ENCODE assay signal across 1 cellular context in genomic region chr14:105090493-105091334, GRCh38.
TF ChIP-seq lines count a peak whose summit lies in the region.

No MANE protein-coding gene starts in this region.

TF ChIP-seq in HepG2, 621 proteins besides CTCF, POLR2A, EP300 and RAD21 (continued from another document):
- TF ChIP-seq ZFP91 (CRISPR knock-in tag; IDR thresholded peaks at IDR 0.05; ENCODE audit: borderline replicate concordance) = 0 out of 2 replicates have a peak, but pooled peaks have one; percentile 46
- 0 out of 2 replicates have a peak, but pooled peaks have one; percentile 8 for TF ChIP-seq MXD1 (CRISPR knock-in tag; IDR thresholded peaks at IDR 0.05)
- TF ChIP-seq ZNF264 (CRISPR knock-in tag; IDR thresholded peaks at IDR 0.05) = no peak
- 0 out of 2 replicates have a peak, but pooled peaks have one; percentile 24 for TF ChIP-seq HOXA3 (CRISPR knock-in tag; IDR thresholded peaks at IDR 0.05)
- TF ChIP-seq ARID2 (CRISPR knock-in tag; IDR thresholded peaks at IDR 0.05; ENCODE audit: borderline replicate concordance) = no peak
- no peak for TF ChIP-seq ZNF710 (CRISPR knock-in tag; IDR thresholded peaks at IDR 0.05; ENCODE audit: borderline replicate concordance)
- TF ChIP-seq GABPA (IDR thresholded peaks at IDR 0.05; ENCODE audit: low read depth, low read length) = no peak
- no peak for TF ChIP-seq GABPA (CRISPR knock-in tag; IDR thresholded peaks at IDR 0.05; ENCODE audit: low read depth)
- TF ChIP-seq FOXK1 (CRISPR knock-in tag; IDR thresholded peaks at IDR 0.05; ENCODE audit: borderline replicate concordance, low read depth) = peak; percentile 24; the same call in 1 of the 2 replicates
- TF ChIP-seq XRCC5 (optimal IDR thresholded peaks at IDR 0.05; ENCODE audit: low read length) = peak; percentile 91
- no peak for TF ChIP-seq HHEX (CRISPR knock-in tag; IDR thresholded peaks at IDR 0.05)
- TF ChIP-seq ATF5 (CRISPR knock-in tag; IDR thresholded peaks at IDR 0.05; ENCODE audit: low read depth) = no peak
- TF ChIP-seq KDM2A (CRISPR knock-in tag; IDR thresholded peaks at IDR 0.05; ENCODE audit: borderline replicate concordance, low read depth) = peak; percentile 31
- 0 out of 2 replicates have a peak, but pooled peaks have one; percentile 7 for TF ChIP-seq UBTF (CRISPR knock-in tag; IDR thresholded peaks at IDR 0.05)
- no peak for TF ChIP-seq ZNF256 (CRISPR knock-in tag; conservative IDR thresholded peaks at IDR 0.05)
- TF ChIP-seq HNRNPLL (IDR thresholded peaks at IDR 0.05; ENCODE audit: low read depth, low read length, poor library complexity, severe bottlenecking) = peak; percentile 17
- no peak for TF ChIP-seq SRSF9 (IDR thresholded peaks at IDR 0.05; ENCODE audit: borderline replicate concordance, insufficient read depth, low read depth, low read length, poor library complexity, severe bottlenecking)
- TF ChIP-seq CENPBD1 (CRISPR knock-in tag; IDR thresholded peaks at IDR 0.05; ENCODE audit: borderline replicate concordance, low read depth) = no peak
- no peak for TF ChIP-seq AFF4 (CRISPR knock-in tag; IDR thresholded peaks at IDR 0.05)
